Comparison of ENCODE assay signal across 28 cellular contexts in genomic region chrX:51975360-51975759, GRCh38.
"Had no signal": no experiment of that assay in that cellular context is flagged by ENCODE, and none has a peak within 500 bp of the region (broad histone marks: within the 10 kb centered on the region; RNA-seq: fewer than 3 reads in every experiment).

No MANE protein-coding gene starts in this region.

- H3K4me1 ChIP-seq: neural progenitor cell, parathyroid adenoma, psoas muscle, spleen, suprapubic skin, testis, tibial artery, transverse colon, upper lobe of right lung, uterus had no signal

- H3K9me3 ChIP-seq: ovary, psoas muscle, spleen, suprapubic skin, testis, tibial artery, transverse colon, upper lobe of right lung, uterus had no signal

- H3K9ac ChIP-seq: neural progenitor cell, parathyroid adenoma had no signal

- H3K4me2 ChIP-seq: neural progenitor cell, smooth muscle cell had no signal

- H3K79me2 ChIP-seq: parathyroid adenoma had no signal

- H2AFZ ChIP-seq: neural progenitor cell, parathyroid adenoma had no signal

- ATAC-seq: natural killer cell; psoas muscle; right cardiac atrium; sciatic nerve; stimulated activated memory B cell treated with anti-CD40 and anti-IgM and Interleukin-4, amounts not matched to agents 10 μg/mL and 1 μg/mL and 100 μg/mL, for 72 hours; stimulated activated naive CD8-positive, alpha-beta T cell treated with anti-CD3 and anti-CD28 coated beads, Interleukin-15, amount 100 ng/mL, for 72 hours; stimulated activated naive CD8-positive, alpha-beta T cell treated with anti-CD3 and anti-CD28 coated beads, Interleukin-15, Interleukin-2, amounts not matched to agents 100 U/mL and 50 U/mL, for 24 hours; upper lobe of right lung had no signal

- H3K36me3 ChIP-seq: neural progenitor cell, ovary, spleen, suprapubic skin, tibial artery, transverse colon, upper lobe of right lung, uterus had no signal

- DNase-seq: natural killer cell; occipital lobe; ovary; posterior cingulate gyrus; psoas muscle; right cardiac atrium; spleen; stimulated activated CD4-positive, alpha-beta T cell treated with anti-CD3 and anti-CD28 coated beads, Interleukin-12 subunit alpha, Interleukin-12 subunit beta, amount 100 ng/mL, for 4 hours; stimulated activated CD4-positive, alpha-beta T cell treated with anti-CD3 and anti-CD28 coated beads, Interleukin-1b, Interleukin-23, amount 100 ng/mL, for 48 hours; stimulated activated CD4-positive, alpha-beta T cell treated with anti-CD3 and anti-CD28 coated beads, Interleukin-4, amount 100 ng/mL, for 1 hour; stimulated activated CD4-positive, alpha-beta T cell treated with anti-CD3 and anti-CD28 coated beads, Interleukin-4, amount 100 ng/mL, for 4 hours; stimulated activated CD8-positive, alpha-beta memory T cell treated with anti-CD3 and anti-CD28 coated beads, Interleukin-4, amount 100 ng/mL, for 48 hours; stimulated activated naive CD4-positive, alpha-beta T cell; stimulated activated naive CD8-positive, alpha-beta T cell treated with anti-CD3 and anti-CD28 coated beads, Interleukin-15, amount 100 ng/mL, for 72 hours; stimulated activated naive CD8-positive, alpha-beta T cell treated with anti-CD3 and anti-CD28 coated beads, Interleukin-15, Interleukin-2, amounts not matched to agents 100 U/mL and 50 U/mL, for 24 hours; substantia nigra; testis; tibial artery; transverse colon; upper lobe of right lung; uterus had no signal

- H3K4me3 ChIP-seq: neural progenitor cell, ovary, psoas muscle, skin epidermis, smooth muscle cell, spleen, suprapubic skin, testis, tibial artery, transverse colon, upper lobe of right lung, uterus had no signal

- H3K27ac ChIP-seq: neural progenitor cell, ovary, parathyroid adenoma, psoas muscle, skin epidermis, spleen, suprapubic skin, testis, tibial artery, transverse colon, upper lobe of right lung, uterus had no signal

- H3K27me3 ChIP-seq: neural progenitor cell, ovary, suprapubic skin, testis, tibial artery, transverse colon, upper lobe of right lung had no signal
